ENCODE assay signal across 14 cellular contexts in genomic region chr9:69317894-69318293, GRCh38. TPM values are rescaled to one million over a fixed set of nuclear protein-coding genes. Genes with fewer than 3 reads are reported as not detected.
A peak's percentile ranks its signal among the peaks of the same experiment; 100 is the strongest.
DNase-seq lines count a peak whose midpoint lies in the region; ATAC-seq, FAIRE-seq and TF ChIP-seq lines count a peak whose summit lies in the region.
"Had no signal": no experiment of that assay in that cellular context is flagged by ENCODE, and none has a peak within 500 bp of the region (broad histone marks: within the 10 kb centered on the region; RNA-seq: fewer than 3 reads in every experiment).

No MANE protein-coding gene starts in this region.

- no peak for TF ChIP-seq CTCF in pancreas (IDR thresholded peaks at IDR 0.05)

- FAIRE-seq in pancreas (lab: Jason Lieb, UNC), result no peak

- H3K27ac ChIP-seq in pancreas, result no peak overlapping the region
- H3K27ac ChIP-seq: HL-60 had no signal

- ATAC-seq in GM21576 (IDR thresholded peaks at IDR 0.05; ENCODE audit: unreplicated experiment), result peak; percentile 80
- ATAC-seq in HG03159 (IDR thresholded peaks at IDR 0.05; ENCODE audit: unreplicated experiment), result peak; percentile 82
- no peak for ATAC-seq in pancreas
- ATAC-seq in left colon, result no peak
- ATAC-seq: left ventricle myocardium superior, SK-N-SH treated with all-trans-retinoic acid at 6 μM for 48 hours had no signal

- H3K27me3 ChIP-seq in pancreas, result no peaks in the 10 kb centered on the region

- H3K9me3 ChIP-seq in pancreas, result no peaks in the 10 kb centered on the region

- peak; percentile 17 to 38 for DNase-seq in activated CD4-positive, alpha-beta T cell treated with anti-CD3 and anti-CD28 coated beads, Interleukin-2, amount 50 U/mL, for 48 hours
- no peak for DNase-seq in activated CD4-positive, alpha-beta T cell treated with anti-CD3 and anti-CD28 coated beads, Interleukin-2, amount 50 U/mL, for 1 hour
- DNase-seq in stimulated activated CD4-positive, alpha-beta T cell treated with anti-CD3 and anti-CD28 coated beads, TNF-alpha, amount 100 ng/mL, for 48 hours (ENCODE audit: low read depth in 3 of 3), result peak in 2 of 3 donors; percentile 3 to 41
- DNase-seq in pancreas (no peak), left colon (no peak), A172 (ENCODE audit: low spot score) (no peak)
- DNase-seq: DMS79; effector CD4-positive, alpha-beta T cell; glutamatergic neuron; left ventricle myocardium superior had no signal

- no peak overlapping the region for H3K4me3 ChIP-seq in pancreas

- no peaks in the 10 kb centered on the region for H3K4me1 ChIP-seq in pancreas

- intact Hi-C loops in pancreas (cut with DNase I), result no loop called here
- intact Hi-C loops in left colon (cut with DNase I, micrococcal nuclease), result no loop called here

- no peaks in the 10 kb centered on the region for H3K36me3 ChIP-seq in pancreas

RNA-seq across cellular contexts. Expression of gene ENTREP1, which starts 7.1 kb away (rescaled TPM):
- total RNA-seq in pancreas (1 to 10 TPM; 2.7 to 7.9 (median 4.8) TPM), left colon (1 to 10 TPM; 1.8 to 6.2 TPM)
- 1 to 10 TPM; 5.2 to 8.8 TPM for polyA plus RNA-seq in pancreas
- total RNA-seq in A172 (2014; rRNA removed; shearing (Covaris generic)), result 0.78 and 1.7 TPM in 2 replicates

Comparison
In these comparisons a context has a peak if more than half of its experiments do, and no peak if none do; other contexts are left out.
1. DNase-seq: peak in activated CD4-positive, alpha-beta T cell treated with anti-CD3 and anti-CD28 coated beads, Interleukin-2, amount 50 U/mL, for 48 hours (2 of 2) and stimulated activated CD4-positive, alpha-beta T cell treated with anti-CD3 and anti-CD28 coated beads, TNF-alpha, amount 100 ng/mL, for 48 hours (2 of 3); none in activated CD4-positive, alpha-beta T cell treated with anti-CD3 and anti-CD28 coated beads, Interleukin-2, amount 50 U/mL, for 1 hour (single experiment), pancreas (0 of 6), left colon (0 of 2) and A172 (single experiment).
2. ATAC-seq: peak in GM21576 (single experiment) and HG03159 (single experiment); none in pancreas (0 of 4) and left colon (single experiment).